ENCODE assay signal across 17 cellular contexts in the genomic region with DNA sequence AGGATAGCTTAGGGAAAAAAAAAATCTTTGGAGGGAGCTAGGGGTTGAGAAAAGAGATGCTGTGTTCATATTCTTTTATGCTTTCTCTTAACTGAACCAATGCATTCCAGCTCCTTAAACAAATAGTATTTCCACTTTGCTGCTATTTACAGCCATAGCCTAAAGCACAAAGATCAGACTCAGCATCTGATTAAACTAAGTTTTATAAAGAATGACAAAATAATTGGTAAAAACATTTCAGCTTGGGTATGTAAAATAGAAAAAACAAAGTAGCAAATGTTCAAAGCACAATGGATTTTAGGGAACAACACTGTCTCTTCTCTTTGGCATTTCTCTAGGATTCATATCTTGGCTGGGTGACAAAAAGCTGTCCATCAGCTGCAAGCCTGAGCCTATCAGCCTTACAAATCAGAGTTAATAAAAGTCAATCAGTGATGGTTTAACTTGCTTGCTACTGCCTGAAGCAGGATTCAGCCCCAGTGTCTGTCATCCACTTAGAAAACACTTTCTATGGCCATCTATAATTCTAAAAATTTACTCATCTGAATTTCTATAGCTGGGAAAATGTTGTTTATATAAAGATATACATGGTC.
A peak's percentile ranks its signal among the peaks of the same experiment; 100 is the strongest.
DNase-seq lines count a peak whose midpoint lies in the region; ATAC-seq and TF ChIP-seq lines count a peak whose summit lies in the region.
"Had no signal": no experiment of that assay in that cellular context is flagged by ENCODE, and none has a peak within 500 bp of the region (broad histone marks: within the 10 kb centered on the region; RNA-seq: fewer than 3 reads in every experiment).

No MANE protein-coding gene starts in this region.

- DNase-seq in DMS114 treated with DMSO at 0.1 percent for 48 hours (lab: John Stamatoyannopoulos, UW; ENCODE audit: unreplicated experiment) = peak; percentile 83
- peak; percentile 7 for DNase-seq in NCI-H1105 treated with DMSO at 0.1 percent for 48 hours (lab: John Stamatoyannopoulos, UW)
- no peak for DNase-seq in mesothelial cell of epicardium (ENCODE audit: low spot score in 2 of 2, unreplicated experiment in 2 of 2)
- no peak for DNase-seq in esophagus muscularis mucosa (ENCODE audit: extremely low spot score)
- DNase-seq: CD8-positive, alpha-beta memory T cell; DMS153; HCEC 1CT; KG1; NCI-H1092; NCI-H187 treated with DMSO at 0.1 percent for 48 hours; NCI-H510A; OCI-M1; T-helper 17 cell had no signal

- no peaks in the 10 kb centered on the region for H3K27me3 Mint-ChIP-seq in mesothelial cell of epicardium (ENCODE audit: low read depth)
- H3K27me3 Mint-ChIP-seq: CD8-positive, alpha-beta memory T cell; T-helper 17 cell had no signal

- H3K27ac ChIP-seq in esophagus muscularis mucosa (replicated peaks in 1 of 4) = no peak overlapping the region
- H3K27ac ChIP-seq: HL-60 had no signal

- TF ChIP-seq CTCF in mesothelial cell of epicardium (IDR thresholded peaks at IDR 0.05; ENCODE audit: unreplicated experiment) = no peak
- no peak for TF ChIP-seq CTCF in esophagus muscularis mucosa (IDR thresholded peaks at IDR 0.05)

- peaks cover 2% of the 10 kb centered on the region for H3K36me3 Mint-ChIP-seq in mesothelial cell of epicardium
- H3K36me3 Mint-ChIP-seq: CD8-positive, alpha-beta memory T cell had no signal

- TF ChIP-seq POLR2A in esophagus muscularis mucosa (IDR thresholded peaks at IDR 0.05; ENCODE audit: low read depth) = no peak

- no peaks in the 10 kb centered on the region for H3K9me3 ChIP-seq in esophagus muscularis mucosa

- ATAC-seq in SK-N-SH treated with all-trans-retinoic acid at 6 μM for 48 hours (peak; percentile 64), HG03442 (IDR thresholded peaks at IDR 0.05; ENCODE audit: unreplicated experiment) (no peak), HG03196 (IDR thresholded peaks at IDR 0.05; ENCODE audit: unreplicated experiment) (no peak)
- ATAC-seq: T-helper 17 cell had no signal

- peaks cover 56% of the 10 kb centered on the region for H3K4me1 Mint-ChIP-seq in mesothelial cell of epicardium
- H3K4me1 Mint-ChIP-seq: CD8-positive, alpha-beta memory T cell; T-helper 17 cell had no signal

- no peaks in the 10 kb centered on the region for H3K9me3 Mint-ChIP-seq in mesothelial cell of epicardium

- no peak for TF ChIP-seq EP300 in esophagus muscularis mucosa (IDR thresholded peaks at IDR 0.05)

- intact Hi-C loops in esophagus muscularis mucosa (cut with DNase I) = no loop called here

- no peaks in the 10 kb centered on the region for H3K27me3 ChIP-seq in esophagus muscularis mucosa

- peaks cover 0 to 9% (median 0%) of the 10 kb centered on the region in 4 donors for H3K4me1 ChIP-seq in esophagus muscularis mucosa

- H3K36me3 ChIP-seq in esophagus muscularis mucosa = no peaks in the 10 kb centered on the region

- H3K4me3 ChIP-seq in esophagus muscularis mucosa = no peak overlapping the region

- H3K4me3 Mint-ChIP-seq in mesothelial cell of epicardium = no peak overlapping the region
- H3K4me3 Mint-ChIP-seq: CD8-positive, alpha-beta memory T cell; T-helper 17 cell had no signal

- H3K27ac Mint-ChIP-seq in mesothelial cell of epicardium = peak overlapping the region; percentile 73
- H3K27ac Mint-ChIP-seq: CD8-positive, alpha-beta memory T cell; T-helper 17 cell had no signal

TF ChIP-seq in SK-N-SH treated with all-trans-retinoic acid at 6 μM for 48 hours, 23 proteins besides CTCF, POLR2A, EP300 and RAD21:
- 0 out of 2 replicates have a peak, but pooled peaks have one; percentile 19 for TF ChIP-seq ISL1 (CRISPR knock-in tag; IDR thresholded peaks at IDR 0.05)
- no peak for TF ChIP-seq ZFP30 (CRISPR knock-in tag; IDR thresholded peaks at IDR 0.05)

Comparison
In these comparisons a context has a peak if more than half of its experiments do, and no peak if none do; other contexts are left out.
1. DNase-seq: peak in DMS114 treated with DMSO at 0.1 percent for 48 hours (single experiment) and NCI-H1105 treated with DMSO at 0.1 percent for 48 hours (single experiment); none in mesothelial cell of epicardium (0 of 2) and esophagus muscularis mucosa (single experiment).